ENCODE assay signal across 16 cellular contexts in the genomic region with DNA sequence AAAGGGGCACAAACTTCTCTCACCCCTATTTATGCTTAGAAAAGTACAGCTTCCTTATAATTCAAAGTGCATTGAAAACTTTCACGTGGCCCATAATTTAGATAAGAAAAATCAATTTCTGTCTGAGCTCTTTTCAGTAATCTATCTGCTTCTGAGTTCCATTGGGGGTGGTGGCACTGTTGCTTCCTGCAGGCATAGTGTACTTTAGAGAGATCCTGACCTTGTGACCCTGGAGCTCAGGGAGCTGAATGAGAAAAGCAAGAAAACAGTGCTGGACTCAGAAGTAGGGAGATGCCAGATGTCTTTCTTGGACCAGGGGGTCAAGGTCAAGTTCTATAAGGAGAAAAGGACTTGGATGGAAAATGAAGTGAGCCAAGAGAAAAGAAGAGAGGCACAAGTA.
A peak's percentile ranks its signal among the peaks of the same experiment; 100 is the strongest.
DNase-seq lines count a peak whose midpoint lies in the region; ATAC-seq and TF ChIP-seq lines count a peak whose summit lies in the region.
"Had no signal": no experiment of that assay in that cellular context is flagged by ENCODE, and none has a peak within 500 bp of the region (broad histone marks: within the 10 kb centered on the region; RNA-seq: fewer than 3 reads in every experiment).

No MANE protein-coding gene starts in this region.

- H4K91ac ChIP-seq in mesenchymal stem cell (ENCODE audit: low read length): no peak overlapping the region

- DNase-seq in right lobe of liver (no peak), mesenchymal stem cell (peak; percentile 12), progenitor cell of endocrine pancreas (ENCODE audit: low spot score, unreplicated experiment) (no peak), amniotic stem cell (lab: John Stamatoyannopoulos, UW) (no peak), ecto neural progenitor cell (ENCODE audit: low spot score) (no peak)
- DNase-seq: Caco-2; CD4-positive, CD25-positive, alpha-beta regulatory T cell; CD8-positive, alpha-beta memory T cell; GOT3; H7; HFFc6 had no signal

- no peak overlapping the region for H3K23ac ChIP-seq in mesenchymal stem cell (ENCODE audit: low read length in 2 of 2)

- no peak overlapping the region for H3K4me3 Mint-ChIP-seq in progenitor cell of endocrine pancreas (ENCODE audit: low read depth)
- H3K4me3 Mint-ChIP-seq: B cell; CD4-positive, CD25-positive, alpha-beta regulatory T cell; CD8-positive, alpha-beta memory T cell; HFFc6 had no signal

- no peak overlapping the region for H3K4me2 ChIP-seq in mesenchymal stem cell (ENCODE audit: low read length, poor library complexity, severe bottlenecking)
- H3K4me2 ChIP-seq: BLaER1 treated with 17β-estradiol and CSF1 and Interleukin-3, amounts not matched to agents 10 nM and 100 nM had no signal

- peaks cover 3% of the 10 kb centered on the region for H3K36me3 Mint-ChIP-seq in progenitor cell of endocrine pancreas (ENCODE audit: insufficient read depth)
- H3K36me3 Mint-ChIP-seq: CD4-positive, CD25-positive, alpha-beta regulatory T cell; CD8-positive, alpha-beta memory T cell had no signal

- H2BK15ac ChIP-seq in mesenchymal stem cell (ENCODE audit: low read depth, poor library complexity, severe bottlenecking): no peak overlapping the region

- no peak overlapping the region for H3K18ac ChIP-seq in mesenchymal stem cell (ENCODE audit: low read depth in 1 of 2, low read length in 2 of 2)

- no peak overlapping the region for H3K14ac ChIP-seq in mesenchymal stem cell (ENCODE audit: low read length in 2 of 2)

- H3K4ac ChIP-seq in mesenchymal stem cell (ENCODE audit: low read depth in 1 of 2, low read length in 2 of 2): no peak overlapping the region

- TF ChIP-seq RAD21 in liver (IDR thresholded peaks at IDR 0.05): no peak

- no peak overlapping the region for H2AK5ac ChIP-seq in mesenchymal stem cell (ENCODE audit: low read length, severe bottlenecking)

- peak overlapping the region; percentile 62 for H3K27ac Mint-ChIP-seq in progenitor cell of endocrine pancreas
- H3K27ac Mint-ChIP-seq: B cell; CD4-positive, CD25-positive, alpha-beta regulatory T cell; CD8-positive, alpha-beta memory T cell; HFFc6 had no signal

- TF ChIP-seq CTCF in liver (IDR thresholded peaks at IDR 0.05; ENCODE audit: low read depth, low read length, missing input control): no peak
- TF ChIP-seq CTCF in right lobe of liver (IDR thresholded peaks at IDR 0.05): no peak
- TF ChIP-seq CTCF in progenitor cell of endocrine pancreas (IDR thresholded peaks at IDR 0.05; ENCODE audit: unreplicated experiment): no peak

- no peak for TF ChIP-seq POLR2A in right lobe of liver (IDR thresholded peaks at IDR 0.05)

- H2BK5ac ChIP-seq in mesenchymal stem cell (ENCODE audit: low read depth, low read length, poor library complexity, severe bottlenecking): no peak overlapping the region

- no peaks in the 10 kb centered on the region for H3K27me3 ChIP-seq in liver (ENCODE audit: control insufficient read depth in 4 of 4, insufficient read depth in 4 of 4, low read length in 3 of 4)
- no peaks in the 10 kb centered on the region for H3K27me3 ChIP-seq in right lobe of liver
- H3K27me3 ChIP-seq in mesenchymal stem cell (ENCODE audit: control insufficient read depth in 1 of 2, insufficient read depth in 1 of 2, low read length in 2 of 2): no peaks in the 10 kb centered on the region
- H3K27me3 ChIP-seq: BLaER1 treated with 17β-estradiol and CSF1 and Interleukin-3, amounts not matched to agents 10 nM and 100 nM had no signal

- H3K4me3 ChIP-seq in liver (ENCODE audit: low read depth in 1 of 3, low read length in 3 of 3) (no peak overlapping the region), right lobe of liver (no peak overlapping the region), mesenchymal stem cell (ENCODE audit: insufficient read depth in 1 of 2, low read depth in 1 of 2, low read length in 2 of 2) (no peak overlapping the region)
- H3K4me3 ChIP-seq: BLaER1 treated with 17β-estradiol and CSF1 and Interleukin-3, amounts not matched to agents 10 nM and 100 nM had no signal

- intact Hi-C loops in right lobe of liver (cut with DNase I): no loop called here

- no peaks in the 10 kb centered on the region for H3K36me3 ChIP-seq in liver (ENCODE audit: control insufficient read depth in 4 of 4, insufficient read depth in 3 of 4, low read depth in 1 of 4, low read length in 3 of 4)
- H3K36me3 ChIP-seq in right lobe of liver: no peaks in the 10 kb centered on the region
- H3K36me3 ChIP-seq in mesenchymal stem cell (ENCODE audit: control insufficient read depth in 1 of 2, insufficient read depth in 2 of 2, low read depth in 1 of 2, low read length in 2 of 2): no peaks in the 10 kb centered on the region
- H3K36me3 ChIP-seq: BLaER1 treated with 17β-estradiol and CSF1 and Interleukin-3, amounts not matched to agents 10 nM and 100 nM had no signal

- no peak overlapping the region for H2AFZ ChIP-seq in mesenchymal stem cell (ENCODE audit: low read depth, low read length)

- H4K8ac ChIP-seq in mesenchymal stem cell (ENCODE audit: low read length): no peak overlapping the region

- no peaks in the 10 kb centered on the region for H3K27me3 Mint-ChIP-seq in progenitor cell of endocrine pancreas

- no peak overlapping the region for H2BK120ac ChIP-seq in mesenchymal stem cell (ENCODE audit: low read depth, low read length)

- H2BK12ac ChIP-seq in mesenchymal stem cell (ENCODE audit: low read length in 2 of 2): no peak overlapping the region

- peaks cover 37% of the 10 kb centered on the region for H3K4me1 Mint-ChIP-seq in progenitor cell of endocrine pancreas (ENCODE audit: low read depth)
- H3K4me1 Mint-ChIP-seq: B cell; CD4-positive, CD25-positive, alpha-beta regulatory T cell; CD8-positive, alpha-beta memory T cell had no signal

- peaks cover 4% of the 10 kb centered on the region for H3K9me3 Mint-ChIP-seq in progenitor cell of endocrine pancreas (ENCODE audit: low read depth)
- H3K9me3 Mint-ChIP-seq: HFFc6 had no signal

- H3K9ac ChIP-seq in liver (ENCODE audit: low read depth in 1 of 2, low read length in 2 of 2) (no peak overlapping the region), mesenchymal stem cell (ENCODE audit: low read length) (no peak overlapping the region)
- H3K9ac ChIP-seq: BLaER1 treated with 17β-estradiol and CSF1 and Interleukin-3, amounts not matched to agents 10 nM and 100 nM had no signal

- ATAC-seq in right lobe of liver: no peak
- ATAC-seq: HCT116 had no signal

- H3K27ac ChIP-seq in liver (ENCODE audit: low read depth in 1 of 2, low read length in 2 of 2): no peak overlapping the region
- H3K27ac ChIP-seq in right lobe of liver: no peak overlapping the region
- no peak overlapping the region for H3K27ac ChIP-seq in mesenchymal stem cell (ENCODE audit: low read length, poor library complexity, severe bottlenecking)
- H3K27ac ChIP-seq: BLaER1 treated with 17β-estradiol and CSF1 and Interleukin-3, amounts not matched to agents 10 nM and 100 nM; HL-60 had no signal

- no peaks in the 10 kb centered on the region for H3K79me1 ChIP-seq in mesenchymal stem cell (replicated peaks; ENCODE audit: low read length, poor library complexity, severe bottlenecking)

- H3K9me3 ChIP-seq in liver (ENCODE audit: control insufficient read depth in 4 of 4, low read length in 3 of 4): no peaks in the 10 kb centered on the region
- no peaks in the 10 kb centered on the region for H3K9me3 ChIP-seq in right lobe of liver
- H3K9me3 ChIP-seq in mesenchymal stem cell (ENCODE audit: control insufficient read depth, low read length): no peaks in the 10 kb centered on the region
- H3K9me3 ChIP-seq: BLaER1 treated with 17β-estradiol and CSF1 and Interleukin-3, amounts not matched to agents 10 nM and 100 nM; Caco-2 had no signal

- no peaks in the 10 kb centered on the region for H3K4me1 ChIP-seq in liver (ENCODE audit: control insufficient read depth in 4 of 4, insufficient read depth in 4 of 4, low read length in 3 of 4)
- no peaks in the 10 kb centered on the region for H3K4me1 ChIP-seq in right lobe of liver
- no peaks in the 10 kb centered on the region for H3K4me1 ChIP-seq in mesenchymal stem cell (ENCODE audit: control insufficient read depth, insufficient read depth, low read depth, low read length)
- H3K4me1 ChIP-seq: Caco-2 had no signal

- 8% methylated on average over 1 of the region's 1 CpG for WGBS in liver
- 0% methylated on average over 1 of the region's 1 CpG for WGBS in right lobe of liver (ENCODE audit: insufficient coverage, low coverage, low lambda C conversion rate, missing lambda C conversion rate)
- WGBS in mesenchymal stem cell: no CpG with 5 or more reads among the region's 1 CpG

TF ChIP-seq in liver, 16 proteins besides CTCF, POLR2A, EP300 and RAD21:
- TF ChIP-seq NR2F2 (IDR thresholded peaks at IDR 0.05): peak; percentile 69
- TF ChIP-seq, protein P1, sequence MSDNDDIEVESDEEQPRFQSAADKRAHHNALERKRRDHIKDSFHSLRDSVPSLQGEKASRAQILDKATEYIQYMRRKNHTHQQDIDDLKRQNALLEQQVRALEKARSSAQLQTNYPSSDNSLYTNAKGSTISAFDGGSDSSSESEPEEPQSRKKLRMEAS (IDR thresholded peaks at IDR 0.05): no peak
